Comparison of ENCODE assay signal across 8 cellular contexts in the genomic region with DNA sequence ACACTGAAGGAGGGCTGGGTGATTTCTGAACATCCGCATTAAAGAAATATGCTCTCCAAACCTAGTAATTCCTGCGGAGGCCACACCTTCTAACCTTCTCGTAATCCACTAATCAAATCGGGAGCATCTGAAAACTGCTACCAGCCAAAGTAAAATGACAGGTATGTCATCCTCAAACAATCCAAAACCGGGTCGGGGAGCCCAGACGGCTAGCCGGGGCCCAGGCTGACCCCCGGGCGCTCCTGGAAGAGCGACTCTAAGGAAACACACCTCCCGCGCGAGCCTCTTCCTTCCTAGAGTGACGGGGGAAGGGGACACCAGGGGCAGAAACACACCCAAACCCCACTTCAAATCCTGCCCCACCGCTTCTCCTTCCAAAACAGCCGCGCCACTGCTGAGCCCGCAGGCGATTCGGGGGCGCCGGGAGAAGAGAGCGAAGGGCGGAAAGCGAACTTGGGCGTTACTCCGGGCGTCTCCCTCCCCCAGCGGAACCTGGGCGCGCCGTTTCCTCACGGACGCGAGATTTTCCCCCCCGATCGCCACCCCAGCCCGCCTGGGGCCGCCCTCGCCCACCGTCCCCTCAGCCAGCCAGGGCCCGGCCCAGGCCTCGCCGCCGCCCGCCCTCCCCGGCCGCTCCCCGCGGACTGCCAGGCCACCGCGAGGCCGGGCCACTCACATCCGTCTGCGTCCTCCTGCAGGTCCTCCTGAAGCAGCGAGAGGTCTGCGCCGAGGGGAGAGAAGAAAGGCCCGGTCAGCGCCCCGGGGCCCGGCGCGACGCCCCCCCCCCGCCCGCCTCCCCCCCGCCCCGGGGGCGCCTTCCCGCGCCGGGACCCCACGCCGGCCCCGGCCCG.
DNase-seq lines count a peak whose midpoint lies in the region; ATAC-seq lines count a peak whose summit lies in the region.

No MANE protein-coding gene starts in this region.

- H3K4me3 Mint-ChIP-seq in effector memory CD8-positive, alpha-beta T cell = peak overlapping the region; percentile 96
- peak overlapping the region; percentile 85 for H3K4me3 Mint-ChIP-seq in memory B cell

- peaks cover 9% of the 10 kb centered on the region for H3K36me3 Mint-ChIP-seq in effector memory CD8-positive, alpha-beta T cell (ENCODE audit: insufficient read depth)
- peaks cover 8% of the 10 kb centered on the region for H3K36me3 Mint-ChIP-seq in memory B cell

- ATAC-seq in HG02852 (IDR thresholded peaks at IDR 0.05; ENCODE audit: unreplicated experiment) = peak; percentile 36
- peak; percentile 16 for ATAC-seq in effector memory CD8-positive, alpha-beta T cell (replicated peaks)
- ATAC-seq in memory B cell (ENCODE audit: low read depth) = peak; percentile 10

- H3K9me3 Mint-ChIP-seq in effector memory CD8-positive, alpha-beta T cell = no peaks in the 10 kb centered on the region
- no peaks in the 10 kb centered on the region for H3K9me3 Mint-ChIP-seq in memory B cell

- H3K27me3 Mint-ChIP-seq in effector memory CD8-positive, alpha-beta T cell = no peaks in the 10 kb centered on the region
- H3K27me3 Mint-ChIP-seq in memory B cell = no peaks in the 10 kb centered on the region

- peak; percentile 8 to 26 for DNase-seq in SHP77 (lab: John Stamatoyannopoulos, UW)
- no peak for DNase-seq in SHP77 treated with DMSO at 0.1 percent for 48 hours (lab: John Stamatoyannopoulos, UW)
- DNase-seq in NCI-H2171 treated with DMSO at 0.1 percent for 48 hours (lab: John Stamatoyannopoulos, UW) = peak; percentile 52
- DNase-seq in activated CD8-positive, alpha-beta memory T cell treated with anti-CD3 and anti-CD28 coated beads for 24 hours = peak; percentile 79
- peak; percentile 12 to 24 (median 14) for DNase-seq in effector memory CD8-positive, alpha-beta T cell
- DNase-seq in memory B cell (ENCODE audit: low spot score in 2 of 2) = peak; percentile 36 to 48
- peak; percentile 17 for DNase-seq in stimulated activated CD8-positive, alpha-beta memory T cell treated with anti-CD3 and anti-CD28 coated beads, Interleukin-12 subunit alpha, Interleukin-12 subunit beta, amount 100 ng/mL, for 4 hours (ENCODE audit: low read depth)

- H3K4me1 Mint-ChIP-seq in effector memory CD8-positive, alpha-beta T cell (ENCODE audit: low read depth in 2 of 2) = peaks cover 34 to 47% of the 10 kb centered on the region in 2 donors
- H3K4me1 Mint-ChIP-seq in memory B cell = peaks cover 26% of the 10 kb centered on the region

- peak overlapping the region; percentile 91 to 94 for H3K27ac Mint-ChIP-seq in effector memory CD8-positive, alpha-beta T cell
- H3K27ac Mint-ChIP-seq in memory B cell = peak overlapping the region; percentile 95
